9 cellular contexts compared by ENCODE assay signal in the genomic region with DNA sequence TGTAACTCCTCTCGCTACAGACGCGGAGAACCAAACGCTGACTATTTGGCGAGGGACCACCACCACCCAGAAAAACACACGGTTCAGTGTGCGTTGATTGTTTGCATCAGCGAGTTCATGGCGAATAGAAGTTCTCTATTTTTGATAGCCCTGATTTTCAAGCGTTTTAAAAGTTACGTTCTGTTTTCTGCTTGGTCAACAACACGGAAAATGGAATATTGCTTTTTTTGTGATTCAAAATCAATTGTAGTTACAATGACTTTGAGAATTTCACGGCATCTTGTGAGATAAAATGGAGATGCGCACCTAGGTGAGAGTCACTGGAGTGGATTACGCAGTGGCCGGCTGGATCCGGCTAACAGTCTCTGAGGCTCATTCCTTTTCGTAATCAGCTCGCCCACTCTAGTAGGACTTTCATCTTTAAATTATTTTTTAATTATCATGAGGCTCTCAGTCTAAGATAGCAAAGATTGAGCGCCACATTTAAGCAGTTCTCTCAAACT. TPM values are rescaled to one million over a fixed set of nuclear protein-coding genes. Genes with fewer than 3 reads are reported as not detected.
DNase-seq lines count a peak whose midpoint lies in the region; ATAC-seq and TF ChIP-seq lines count a peak whose summit lies in the region.
"Had no signal": no experiment of that assay in that cellular context is flagged by ENCODE, and none has a peak within 500 bp of the region (broad histone marks: within the 10 kb centered on the region; RNA-seq: fewer than 3 reads in every experiment).

No MANE protein-coding gene starts in this region.

- H3K4me3 ChIP-seq in MG63: peak overlapping the region; percentile 73
- H3K4me3 ChIP-seq in body of pancreas: peak overlapping the region; percentile 28 to 66

- no peaks in the 10 kb centered on the region for H3K36me3 ChIP-seq in MG63
- H3K36me3 ChIP-seq in body of pancreas (replicated peaks in 1 of 2; ENCODE audit: insufficient read depth in 1 of 2, low read depth in 2 of 2): no peaks in the 10 kb centered on the region

- intact Hi-C loops in body of pancreas (cut with DNase I): no loop called here

- peak in 1 of 3 donors; percentile 4 for TF ChIP-seq POLR2A in body of pancreas (IDR thresholded peaks at IDR 0.05)

- ATAC-seq in body of pancreas (no peak), HG03097 (IDR thresholded peaks at IDR 0.05; ENCODE audit: low FRiP score, unreplicated experiment) (no peak)

- TF ChIP-seq CTCF in body of pancreas (IDR thresholded peaks at IDR 0.05): peak in 1 of 7 experiments; percentile 0

- H3K27me3 ChIP-seq in MG63 (no peaks in the 10 kb centered on the region), body of pancreas (no peaks in the 10 kb centered on the region)

- H3K4me1 ChIP-seq in body of pancreas: peaks cover 27% of the 10 kb centered on the region

- peak; percentile 11 for DNase-seq in EH (ENCODE audit: low read depth)
- DNase-seq in MG63: no peak
- peak in 3 of 4 donors; percentile 19 to 29 (median 22) for DNase-seq in body of pancreas
- DNase-seq in kidney glomerular epithelial cell (lab: John Stamatoyannopoulos, UW): peak; percentile 42
- no peak for DNase-seq in cerebellar nuclear complex (lab: John Stamatoyannopoulos, UW)
- DNase-seq in stimulated activated CD4-positive, alpha-beta T cell treated with anti-CD3 and anti-CD28 coated beads, Interleukin-4, amount 100 ng/mL, for 24 hours: no peak

- no peaks in the 10 kb centered on the region for H3K9me3 ChIP-seq in MG63
- no peaks in the 10 kb centered on the region for H3K9me3 ChIP-seq in body of pancreas

- WGBS in body of pancreas, 2 donors: 1 to 2% methylated on average over 20 of the region's 20 CpGs

- H3K27ac ChIP-seq in body of pancreas (peak overlapping the region; percentile 93 to 97 (median 95)), temporal lobe (ENCODE audit: low read depth, low read length) (peak overlapping the region; percentile 97)

RNA-seq across cellular contexts. Expression of gene CCDC54, which starts 54.8 kb away (rescaled TPM):
- total RNA-seq in MG63 (2014; rRNA removed; shearing (Covaris generic); ENCODE audit: low replicate concordance): not detected in 2 replicates
- total RNA-seq in body of pancreas: not detected
- 0.25 TPM for total RNA-seq in temporal lobe
- total RNA-seq: subcutaneous adipose tissue had no signal

Comparison
In these comparisons a context has a peak if more than half of its experiments do, and no peak if none do; other contexts are left out.
1. DNase-seq: peak in EH (single experiment), body of pancreas (3 of 4) and kidney glomerular epithelial cell (single experiment); none in MG63 (single experiment), cerebellar nuclear complex (0 of 2) and stimulated activated CD4-positive, alpha-beta T cell treated with anti-CD3 and anti-CD28 coated beads, Interleukin-4, amount 100 ng/mL, for 24 hours (single experiment).